9 cellular contexts compared by ENCODE assay signal in genomic region chr7:57867884-57868701, GRCh38.
DNase-seq lines count a peak whose midpoint lies in the region; ATAC-seq and TF ChIP-seq lines count a peak whose summit lies in the region.
"Had no signal": no experiment of that assay in that cellular context is flagged by ENCODE, and none has a peak within 500 bp of the region (broad histone marks: within the 10 kb centered on the region; RNA-seq: fewer than 3 reads in every experiment).

No MANE protein-coding gene starts in this region.

- H3K4ac ChIP-seq in mesenchymal stem cell (ENCODE audit: low read depth in 1 of 2, low read length in 2 of 2), result no peak overlapping the region

- H2AFZ ChIP-seq in mesenchymal stem cell (ENCODE audit: low read depth, low read length), result no peak overlapping the region

- 23% methylated on average over 72 of the region's 84 CpGs for WGBS in right lobe of liver (ENCODE audit: insufficient coverage, low coverage, low lambda C conversion rate, missing lambda C conversion rate)
- 95% methylated on average over 82 of the region's 84 CpGs for WGBS in mesenchymal stem cell

- H3K79me1 ChIP-seq in mesenchymal stem cell (replicated peaks; ENCODE audit: low read length, poor library complexity, severe bottlenecking), result no peaks in the 10 kb centered on the region

- H3K27ac ChIP-seq in right lobe of liver (peak overlapping the region in 2 of 3 donors; percentile 33 to 53), mesenchymal stem cell (ENCODE audit: low read length, poor library complexity, severe bottlenecking) (no peak overlapping the region)
- H3K27ac ChIP-seq: VCaP had no signal

- H3K23ac ChIP-seq in mesenchymal stem cell (ENCODE audit: low read length in 2 of 2), result no peak overlapping the region

- H3K4me1 ChIP-seq in right lobe of liver, result peaks cover 0 to 2% (median 0%) of the 10 kb centered on the region in 4 donors
- no peaks in the 10 kb centered on the region for H3K4me1 ChIP-seq in mesenchymal stem cell (ENCODE audit: control insufficient read depth, insufficient read depth, low read depth, low read length)

- no peak overlapping the region for H3K9ac ChIP-seq in mesenchymal stem cell (ENCODE audit: low read length)

- no peak overlapping the region for H3K14ac ChIP-seq in mesenchymal stem cell (ENCODE audit: low read length in 2 of 2)

- peaks cover 6% of the 10 kb centered on the region for H3K4me1 Mint-ChIP-seq in activated naive CD8-positive, alpha-beta T cell treated with anti-CD3 and anti-CD28 coated beads, Interleukin-2, amount 50 U/mL, for 24 hours
- no peaks in the 10 kb centered on the region for H3K4me1 Mint-ChIP-seq in endothelial cell (ENCODE audit: unreplicated experiment)

- peak overlapping the region; percentile 52 for H3K27ac Mint-ChIP-seq in activated naive CD8-positive, alpha-beta T cell treated with anti-CD3 and anti-CD28 coated beads, Interleukin-2, amount 50 U/mL, for 24 hours
- H3K27ac Mint-ChIP-seq in endothelial cell (ENCODE audit: unreplicated experiment), result no peak overlapping the region

- ATAC-seq in Right ventricle myocardium superior (ENCODE audit: poor library complexity), result no peak
- no peak for ATAC-seq in activated naive CD8-positive, alpha-beta T cell treated with anti-CD3 and anti-CD28 coated beads, Interleukin-2, amount 50 U/mL, for 24 hours
- ATAC-seq in right lobe of liver, result peak; percentile 74 to 94 (median 92)
- ATAC-seq in GM21528 (IDR thresholded peaks at IDR 0.05; ENCODE audit: low FRiP score, unreplicated experiment), result no peak

- H3K27me3 ChIP-seq in right lobe of liver (no peaks in the 10 kb centered on the region), mesenchymal stem cell (ENCODE audit: control insufficient read depth in 1 of 2, insufficient read depth in 1 of 2, low read length in 2 of 2) (peaks cover 0 to 4% of the 10 kb centered on the region in 2 experiments)

- no peak overlapping the region for H2AK5ac ChIP-seq in mesenchymal stem cell (ENCODE audit: low read length, severe bottlenecking)

- no peak overlapping the region for H3K4me2 ChIP-seq in mesenchymal stem cell (ENCODE audit: low read length, poor library complexity, severe bottlenecking)

- H3K9me3 ChIP-seq in right lobe of liver, result no peaks in the 10 kb centered on the region
- no peaks in the 10 kb centered on the region for H3K9me3 ChIP-seq in mesenchymal stem cell (ENCODE audit: control insufficient read depth, low read length)

- H3K9me3 Mint-ChIP-seq in activated naive CD8-positive, alpha-beta T cell treated with anti-CD3 and anti-CD28 coated beads, Interleukin-2, amount 50 U/mL, for 24 hours, result peaks cover 19% of the 10 kb centered on the region
- H3K9me3 Mint-ChIP-seq in endothelial cell (ENCODE audit: unreplicated experiment), result peaks cover 10% of the 10 kb centered on the region

- H3K36me3 ChIP-seq in right lobe of liver, result no peaks in the 10 kb centered on the region
- H3K36me3 ChIP-seq in mesenchymal stem cell (ENCODE audit: control insufficient read depth in 1 of 2, insufficient read depth in 2 of 2, low read depth in 1 of 2, low read length in 2 of 2), result no peaks in the 10 kb centered on the region

- no peak overlapping the region for H3K4me3 Mint-ChIP-seq in activated naive CD8-positive, alpha-beta T cell treated with anti-CD3 and anti-CD28 coated beads, Interleukin-2, amount 50 U/mL, for 24 hours
- no peak overlapping the region for H3K4me3 Mint-ChIP-seq in endothelial cell (ENCODE audit: unreplicated experiment)

- no peak overlapping the region for H4K91ac ChIP-seq in mesenchymal stem cell (ENCODE audit: low read length)

- DNase-seq in Right ventricle myocardium superior, result peak; percentile 42
- no peak for DNase-seq in cardiac septum (ENCODE audit: low spot score)
- no peak for DNase-seq in activated naive CD8-positive, alpha-beta T cell treated with anti-CD3 and anti-CD28 coated beads, Interleukin-2, amount 50 U/mL, for 24 hours
- DNase-seq in right lobe of liver, result peak; percentile 63 to 82 (median 82)
- no peak for DNase-seq in mesenchymal stem cell
- no peak for DNase-seq in globus pallidus (ENCODE audit: low spot score)
- DNase-seq in endothelial cell (ENCODE audit: low spot score), result no peak

- H3K18ac ChIP-seq in mesenchymal stem cell (ENCODE audit: low read depth in 1 of 2, low read length in 2 of 2), result no peak overlapping the region

- no peak overlapping the region for H2BK15ac ChIP-seq in mesenchymal stem cell (ENCODE audit: low read depth, poor library complexity, severe bottlenecking)

- no peak overlapping the region for H2BK12ac ChIP-seq in mesenchymal stem cell (ENCODE audit: low read length in 2 of 2)

- H2BK120ac ChIP-seq in mesenchymal stem cell (ENCODE audit: low read depth, low read length), result no peak overlapping the region

- H3K4me3 ChIP-seq in right lobe of liver (peak overlapping the region; percentile 7 to 54 (median 51)), mesenchymal stem cell (ENCODE audit: insufficient read depth in 1 of 2, low read depth in 1 of 2, low read length in 2 of 2) (peak overlapping the region in 1 of 2 experiments; percentile 51)

- intact Hi-C loops in Right ventricle myocardium superior (cut with DNase I), result no loop called here
- intact Hi-C loops in cardiac septum (cut with DNase I), result no loop called here
- intact Hi-C loops in right lobe of liver (cut with DNase I), result no loop called here

- H3K27me3 Mint-ChIP-seq in activated naive CD8-positive, alpha-beta T cell treated with anti-CD3 and anti-CD28 coated beads, Interleukin-2, amount 50 U/mL, for 24 hours, result peaks cover 29% of the 10 kb centered on the region
- peaks cover 4% of the 10 kb centered on the region for H3K27me3 Mint-ChIP-seq in endothelial cell (ENCODE audit: unreplicated experiment)

- no peak for TF ChIP-seq POLR2A in right lobe of liver (IDR thresholded peaks at IDR 0.05)

- peaks cover 14% of the 10 kb centered on the region for H3K36me3 Mint-ChIP-seq in activated naive CD8-positive, alpha-beta T cell treated with anti-CD3 and anti-CD28 coated beads, Interleukin-2, amount 50 U/mL, for 24 hours (ENCODE audit: low read depth)
- H3K36me3 Mint-ChIP-seq in endothelial cell (ENCODE audit: low read depth, unreplicated experiment), result no peaks in the 10 kb centered on the region

- TF ChIP-seq CTCF in right lobe of liver (IDR thresholded peaks at IDR 0.05) (peak in 1 of 4 donors; percentile 6), endothelial cell (IDR thresholded peaks at IDR 0.05; ENCODE audit: unreplicated experiment) (no peak)

- no peak overlapping the region for H2BK5ac ChIP-seq in mesenchymal stem cell (ENCODE audit: low read depth, low read length, poor library complexity, severe bottlenecking)

- H4K8ac ChIP-seq in mesenchymal stem cell (ENCODE audit: low read length), result no peak overlapping the region

Comparison
In these comparisons a context has a peak if more than half of its experiments do, and no peak if none do; other contexts are left out.
1. DNase-seq: peak in Right ventricle myocardium superior (single experiment) and right lobe of liver (3 of 3); none in cardiac septum (single experiment), activated naive CD8-positive, alpha-beta T cell treated with anti-CD3 and anti-CD28 coated beads, Interleukin-2, amount 50 U/mL, for 24 hours (single experiment), mesenchymal stem cell (single experiment), globus pallidus (single experiment) and endothelial cell (single experiment).
2. ATAC-seq: peak in right lobe of liver (4 of 4); none in Right ventricle myocardium superior (single experiment), activated naive CD8-positive, alpha-beta T cell treated with anti-CD3 and anti-CD28 coated beads, Interleukin-2, amount 50 U/mL, for 24 hours (single experiment) and GM21528 (single experiment).